Comparison of ENCODE assay signal across 21 cellular contexts in genomic region chr5:31995714-31996113, GRCh38.
DNase-seq lines count a peak whose midpoint lies in the region; ATAC-seq and TF ChIP-seq lines count a peak whose summit lies in the region.
"Had no signal": no experiment of that assay in that cellular context is flagged by ENCODE, and none has a peak within 500 bp of the region (broad histone marks: within the 10 kb centered on the region; RNA-seq: fewer than 3 reads in every experiment).

No MANE protein-coding gene starts in this region.

- H3K36me3 Mint-ChIP-seq in activated naive CD8-positive, alpha-beta T cell treated with anti-CD3 and anti-CD28 coated beads, Interleukin-2, amount 10 ng/mL, durations not matched to agents 7 days and 5 days = no peaks in the 10 kb centered on the region
- H3K36me3 Mint-ChIP-seq in activated naive CD8-positive, alpha-beta T cell treated with anti-CD3 and anti-CD28 coated beads, Interleukin-2, amount 50 U/mL, for 24 hours (ENCODE audit: low read depth) = no peaks in the 10 kb centered on the region
- H3K36me3 Mint-ChIP-seq in GM23338 (ENCODE audit: low read depth) = no peaks in the 10 kb centered on the region; the same call in 1 of the 3 replicates
- H3K36me3 Mint-ChIP-seq in T-helper 2 cell treated with Interferon-gamma antibody and Interleukin-4, amounts not matched to agents 5 μg/mL and 100 μg/mL, for 36 hours (ENCODE audit: low read depth) = no peaks in the 10 kb centered on the region
- H3K36me3 Mint-ChIP-seq in naive thymus-derived CD8-positive, alpha-beta T cell = peaks cover 0 to 13% (median 5%) of the 10 kb centered on the region in 3 donors
- H3K36me3 Mint-ChIP-seq in activated T-helper 1 cell treated with anti-CD3 and anti-CD28 coated beads, Interleukin-12 subunit alpha, Interleukin-12 subunit beta, Interleukin-2, Interleukin-4 antibody, amounts not matched to agents 30 ng/mL and 10 ng/mL and 1 ng/mL, durations not matched to agents 14 hours and 24 hours and 36 hours (ENCODE audit: low read depth) = no peaks in the 10 kb centered on the region
- H3K36me3 Mint-ChIP-seq: CD14-positive monocyte had no signal

- DNase-seq in activated naive CD8-positive, alpha-beta T cell treated with anti-CD3 and anti-CD28 coated beads, Interleukin-2, amount 10 ng/mL, durations not matched to agents 7 days and 5 days = no peak
- no peak for DNase-seq in activated naive CD8-positive, alpha-beta T cell treated with anti-CD3 and anti-CD28 coated beads, Interleukin-2, amount 50 U/mL, for 24 hours
- DNase-seq in GM23338 (ENCODE audit: low spot score) (no peak), EL (no peak)
- no peak for DNase-seq in T-helper 2 cell treated with Interferon-gamma antibody and Interleukin-4, amounts not matched to agents 5 μg/mL and 100 μg/mL, for 36 hours (ENCODE audit: low spot score)
- DNase-seq in naive thymus-derived CD8-positive, alpha-beta T cell = peak in 2 of 10 donors; percentile 22 to 29
- DNase-seq in activated T-helper 1 cell treated with anti-CD3 and anti-CD28 coated beads, Interleukin-12 subunit alpha, Interleukin-12 subunit beta, Interleukin-2, Interleukin-4 antibody, amounts not matched to agents 30 ng/mL and 10 ng/mL and 1 ng/mL, durations not matched to agents 14 hours and 24 hours and 36 hours (ENCODE audit: low spot score) = no peak
- DNase-seq: DMS79, H9, HFFc6, IMR-90, MV-4-11, NCI-H1105 treated with DMSO at 0.1 percent for 48 hours, NCI-H2029 treated with DMSO at 0.1 percent for 48 hours, NCI-H226, NCI-H524 had no signal

- no peaks in the 10 kb centered on the region for H3K27me3 ChIP-seq in GM23338 (ENCODE audit: insufficient read depth)
- H3K27me3 ChIP-seq: SJSA1 had no signal

- POLR2A ChIA-PET in activated naive CD8-positive, alpha-beta T cell treated with anti-CD3 and anti-CD28 coated beads, Interleukin-2, amount 10 ng/mL, durations not matched to agents 7 days and 5 days (lab: Charles Lee) = interaction anchor here (0.9 kb wide), 1 partner anchor 10 kb away, joined by 9 read pairs; no protein-coding TSS in a partner anchor
- POLR2A ChIA-PET in naive thymus-derived CD8-positive, alpha-beta T cell (lab: Charles Lee) = interaction anchor here (1.0 kb wide), 1 partner anchor 127 kb away, joined by 3 read pairs; no protein-coding TSS in a partner anchor

- H3K4me1 ChIP-seq in GM23338 (ENCODE audit: insufficient read depth) = peaks cover 43% of the 10 kb centered on the region

- H3K4me2 ChIP-seq in GM23338 = peak overlapping the region; percentile 52; the same call in 1 of the 2 replicates

- H3K4me3 ChIP-seq in GM23338 = no peak overlapping the region
- H3K4me3 ChIP-seq: SJSA1 had no signal

- peak overlapping the region; percentile 34; the same call in 1 of the 2 replicates for H3K27ac ChIP-seq in GM23338 (ENCODE audit: low read depth)
- H3K27ac ChIP-seq: SJSA1 had no signal

- no peaks in the 10 kb centered on the region for H3K9me3 Mint-ChIP-seq in activated naive CD8-positive, alpha-beta T cell treated with anti-CD3 and anti-CD28 coated beads, Interleukin-2, amount 10 ng/mL, durations not matched to agents 7 days and 5 days
- H3K9me3 Mint-ChIP-seq in activated naive CD8-positive, alpha-beta T cell treated with anti-CD3 and anti-CD28 coated beads, Interleukin-2, amount 50 U/mL, for 24 hours = no peaks in the 10 kb centered on the region
- H3K9me3 Mint-ChIP-seq in GM23338 = no peaks in the 10 kb centered on the region; the same call in 2 of the 3 replicates
- H3K9me3 Mint-ChIP-seq in T-helper 2 cell treated with Interferon-gamma antibody and Interleukin-4, amounts not matched to agents 5 μg/mL and 100 μg/mL, for 36 hours = no peaks in the 10 kb centered on the region
- H3K9me3 Mint-ChIP-seq in naive thymus-derived CD8-positive, alpha-beta T cell = no peaks in the 10 kb centered on the region
- no peaks in the 10 kb centered on the region for H3K9me3 Mint-ChIP-seq in activated T-helper 1 cell treated with anti-CD3 and anti-CD28 coated beads, Interleukin-12 subunit alpha, Interleukin-12 subunit beta, Interleukin-2, Interleukin-4 antibody, amounts not matched to agents 30 ng/mL and 10 ng/mL and 1 ng/mL, durations not matched to agents 14 hours and 24 hours and 36 hours
- H3K9me3 Mint-ChIP-seq: H9, HFFc6 had no signal

- H4K20me1 ChIP-seq in GM23338 (replicated peaks; ENCODE audit: insufficient read depth) = no peaks in the 10 kb centered on the region

- TF ChIP-seq CTCF in GM23338 (conservative IDR thresholded peaks at IDR 0.05; ENCODE audit: low read depth in 2 of 2) = no peak

- peaks cover 2% of the 10 kb centered on the region for H3K27me3 Mint-ChIP-seq in activated naive CD8-positive, alpha-beta T cell treated with anti-CD3 and anti-CD28 coated beads, Interleukin-2, amount 10 ng/mL, durations not matched to agents 7 days and 5 days
- peaks cover 1% of the 10 kb centered on the region for H3K27me3 Mint-ChIP-seq in activated naive CD8-positive, alpha-beta T cell treated with anti-CD3 and anti-CD28 coated beads, Interleukin-2, amount 50 U/mL, for 24 hours
- H3K27me3 Mint-ChIP-seq in GM23338 (ENCODE audit: insufficient read depth, low read depth, poor library complexity) = peaks cover 7% of the 10 kb centered on the region
- H3K27me3 Mint-ChIP-seq in T-helper 2 cell treated with Interferon-gamma antibody and Interleukin-4, amounts not matched to agents 5 μg/mL and 100 μg/mL, for 36 hours (ENCODE audit: low read depth) = no peaks in the 10 kb centered on the region
- H3K27me3 Mint-ChIP-seq in naive thymus-derived CD8-positive, alpha-beta T cell = peaks cover 0 to 4% (median 0%) of the 10 kb centered on the region in 5 donors
- H3K27me3 Mint-ChIP-seq in activated T-helper 1 cell treated with anti-CD3 and anti-CD28 coated beads, Interleukin-12 subunit alpha, Interleukin-12 subunit beta, Interleukin-2, Interleukin-4 antibody, amounts not matched to agents 30 ng/mL and 10 ng/mL and 1 ng/mL, durations not matched to agents 14 hours and 24 hours and 36 hours (ENCODE audit: insufficient read depth) = no peaks in the 10 kb centered on the region
- H3K27me3 Mint-ChIP-seq: B cell had no signal

- no peaks in the 10 kb centered on the region for H3F3A ChIP-seq in GM23338 (replicated peaks; ENCODE audit: low read depth)

- intact Hi-C loops in activated T-helper 1 cell treated with anti-CD3 and anti-CD28 coated beads, Interleukin-12 subunit alpha, Interleukin-12 subunit beta, Interleukin-2, Interleukin-4 antibody, amounts not matched to agents 30 ng/mL and 10 ng/mL and 1 ng/mL, durations not matched to agents 14 hours and 24 hours and 36 hours (cut with micrococcal nuclease) = no loop called here

- H3K9me2 ChIP-seq in GM23338 (ENCODE audit: insufficient read depth) = peaks cover 19% of the 10 kb centered on the region; the same call in 1 of the 2 replicates

- ATAC-seq in activated naive CD8-positive, alpha-beta T cell treated with anti-CD3 and anti-CD28 coated beads, Interleukin-2, amount 10 ng/mL, durations not matched to agents 7 days and 5 days (ENCODE audit: low read depth) = peak; percentile 73
- no peak for ATAC-seq in activated naive CD8-positive, alpha-beta T cell treated with anti-CD3 and anti-CD28 coated beads, Interleukin-2, amount 50 U/mL, for 24 hours
- ATAC-seq in GM23338 (no peak), GM19324 (IDR thresholded peaks at IDR 0.05; ENCODE audit: low FRiP score, unreplicated experiment) (no peak)
- ATAC-seq in naive thymus-derived CD8-positive, alpha-beta T cell = peak; percentile 35 to 57
- ATAC-seq: Right ventricle myocardium inferior had no signal

- H2AFZ ChIP-seq in GM23338 = no peak overlapping the region

- peaks cover 12% of the 10 kb centered on the region for H3K4me1 Mint-ChIP-seq in activated naive CD8-positive, alpha-beta T cell treated with anti-CD3 and anti-CD28 coated beads, Interleukin-2, amount 10 ng/mL, durations not matched to agents 7 days and 5 days
- peaks cover 2% of the 10 kb centered on the region for H3K4me1 Mint-ChIP-seq in activated naive CD8-positive, alpha-beta T cell treated with anti-CD3 and anti-CD28 coated beads, Interleukin-2, amount 50 U/mL, for 24 hours
- H3K4me1 Mint-ChIP-seq in GM23338 = peaks cover 38% of the 10 kb centered on the region
- peaks cover 5% of the 10 kb centered on the region for H3K4me1 Mint-ChIP-seq in T-helper 2 cell treated with Interferon-gamma antibody and Interleukin-4, amounts not matched to agents 5 μg/mL and 100 μg/mL, for 36 hours (ENCODE audit: low read depth)
- peaks cover 8 to 29% (median 9%) of the 10 kb centered on the region in 4 donors for H3K4me1 Mint-ChIP-seq in naive thymus-derived CD8-positive, alpha-beta T cell
- peaks cover 6% of the 10 kb centered on the region for H3K4me1 Mint-ChIP-seq in activated T-helper 1 cell treated with anti-CD3 and anti-CD28 coated beads, Interleukin-12 subunit alpha, Interleukin-12 subunit beta, Interleukin-2, Interleukin-4 antibody, amounts not matched to agents 30 ng/mL and 10 ng/mL and 1 ng/mL, durations not matched to agents 14 hours and 24 hours and 36 hours (ENCODE audit: low read depth)
- H3K4me1 Mint-ChIP-seq: CD14-positive monocyte had no signal

- H3K27ac Mint-ChIP-seq in activated naive CD8-positive, alpha-beta T cell treated with anti-CD3 and anti-CD28 coated beads, Interleukin-2, amount 10 ng/mL, durations not matched to agents 7 days and 5 days = peak overlapping the region; percentile 66
- H3K27ac Mint-ChIP-seq in activated naive CD8-positive, alpha-beta T cell treated with anti-CD3 and anti-CD28 coated beads, Interleukin-2, amount 50 U/mL, for 24 hours = no peak overlapping the region
- no peak overlapping the region for H3K27ac Mint-ChIP-seq in GM23338
- peak overlapping the region; percentile 68 for H3K27ac Mint-ChIP-seq in T-helper 2 cell treated with Interferon-gamma antibody and Interleukin-4, amounts not matched to agents 5 μg/mL and 100 μg/mL, for 36 hours
- H3K27ac Mint-ChIP-seq in naive thymus-derived CD8-positive, alpha-beta T cell = peak overlapping the region in 8 of 10 donors; percentile 3 to 92 (median 84)
- H3K27ac Mint-ChIP-seq in activated T-helper 1 cell treated with anti-CD3 and anti-CD28 coated beads, Interleukin-12 subunit alpha, Interleukin-12 subunit beta, Interleukin-2, Interleukin-4 antibody, amounts not matched to agents 30 ng/mL and 10 ng/mL and 1 ng/mL, durations not matched to agents 14 hours and 24 hours and 36 hours = no peak overlapping the region
- H3K27ac Mint-ChIP-seq: B cell, CD14-positive monocyte, HFFc6 had no signal

- H3K36me3 ChIP-seq in GM23338 (ENCODE audit: insufficient read depth) = no peaks in the 10 kb centered on the region
- H3K36me3 ChIP-seq: SJSA1 had no signal

- no peaks in the 10 kb centered on the region for H3K79me2 ChIP-seq in GM23338 (replicated peaks; ENCODE audit: insufficient read depth)

- H3K4me3 Mint-ChIP-seq in activated naive CD8-positive, alpha-beta T cell treated with anti-CD3 and anti-CD28 coated beads, Interleukin-2, amount 10 ng/mL, durations not matched to agents 7 days and 5 days = no peak overlapping the region
- H3K4me3 Mint-ChIP-seq in activated naive CD8-positive, alpha-beta T cell treated with anti-CD3 and anti-CD28 coated beads, Interleukin-2, amount 50 U/mL, for 24 hours = no peak overlapping the region
- H3K4me3 Mint-ChIP-seq in GM23338 = no peak overlapping the region
- no peak overlapping the region for H3K4me3 Mint-ChIP-seq in T-helper 2 cell treated with Interferon-gamma antibody and Interleukin-4, amounts not matched to agents 5 μg/mL and 100 μg/mL, for 36 hours
- H3K4me3 Mint-ChIP-seq in naive thymus-derived CD8-positive, alpha-beta T cell = peak overlapping the region in 8 of 10 donors; percentile 15 to 74 (median 58)
- H3K4me3 Mint-ChIP-seq in activated T-helper 1 cell treated with anti-CD3 and anti-CD28 coated beads, Interleukin-12 subunit alpha, Interleukin-12 subunit beta, Interleukin-2, Interleukin-4 antibody, amounts not matched to agents 30 ng/mL and 10 ng/mL and 1 ng/mL, durations not matched to agents 14 hours and 24 hours and 36 hours = no peak overlapping the region
- H3K4me3 Mint-ChIP-seq: B cell, CD14-positive monocyte, HFFc6 had no signal

Comparison
In these comparisons a context has a peak if more than half of its experiments do, and no peak if none do; other contexts are left out.
1. ATAC-seq: peak in activated naive CD8-positive, alpha-beta T cell treated with anti-CD3 and anti-CD28 coated beads, Interleukin-2, amount 10 ng/mL, durations not matched to agents 7 days and 5 days (single experiment) and naive thymus-derived CD8-positive, alpha-beta T cell (2 of 2); none in activated naive CD8-positive, alpha-beta T cell treated with anti-CD3 and anti-CD28 coated beads, Interleukin-2, amount 50 U/mL, for 24 hours (single experiment), GM23338 (single experiment) and GM19324 (single experiment).
2. H3K27ac Mint-ChIP-seq: peak in activated naive CD8-positive, alpha-beta T cell treated with anti-CD3 and anti-CD28 coated beads, Interleukin-2, amount 10 ng/mL, durations not matched to agents 7 days and 5 days (single experiment), T-helper 2 cell treated with Interferon-gamma antibody and Interleukin-4, amounts not matched to agents 5 μg/mL and 100 μg/mL, for 36 hours (single experiment) and naive thymus-derived CD8-positive, alpha-beta T cell (8 of 10); none in activated naive CD8-positive, alpha-beta T cell treated with anti-CD3 and anti-CD28 coated beads, Interleukin-2, amount 50 U/mL, for 24 hours (single experiment), GM23338 (single experiment) and activated T-helper 1 cell treated with anti-CD3 and anti-CD28 coated beads, Interleukin-12 subunit alpha, Interleukin-12 subunit beta, Interleukin-2, Interleukin-4 antibody, amounts not matched to agents 30 ng/mL and 10 ng/mL and 1 ng/mL, durations not matched to agents 14 hours and 24 hours and 36 hours (single experiment).
3. H3K4me3 Mint-ChIP-seq: peak in naive thymus-derived CD8-positive, alpha-beta T cell (8 of 10); none in activated naive CD8-positive, alpha-beta T cell treated with anti-CD3 and anti-CD28 coated beads, Interleukin-2, amount 10 ng/mL, durations not matched to agents 7 days and 5 days (single experiment), activated naive CD8-positive, alpha-beta T cell treated with anti-CD3 and anti-CD28 coated beads, Interleukin-2, amount 50 U/mL, for 24 hours (single experiment), GM23338 (single experiment), T-helper 2 cell treated with Interferon-gamma antibody and Interleukin-4, amounts not matched to agents 5 μg/mL and 100 μg/mL, for 36 hours (single experiment) and activated T-helper 1 cell treated with anti-CD3 and anti-CD28 coated beads, Interleukin-12 subunit alpha, Interleukin-12 subunit beta, Interleukin-2, Interleukin-4 antibody, amounts not matched to agents 30 ng/mL and 10 ng/mL and 1 ng/mL, durations not matched to agents 14 hours and 24 hours and 36 hours (single experiment).